Comparison of ENCODE assay signal across 16 cellular contexts in genomic region chr10:101645659-101646058, GRCh38.
"Had no signal": no experiment of that assay in that cellular context is flagged by ENCODE, and none has a peak within 500 bp of the region (broad histone marks: within the 10 kb centered on the region; RNA-seq: fewer than 3 reads in every experiment).

No MANE protein-coding gene starts in this region.

- H3K27me3 Mint-ChIP-seq: activated CD4-positive, alpha-beta memory T cell treated with anti-CD3 and anti-CD28 coated beads for 36 hours had no signal

- H3K27ac Mint-ChIP-seq: activated CD4-positive, alpha-beta memory T cell treated with anti-CD3 and anti-CD28 coated beads for 36 hours; nephron had no signal

- H3K4me1 Mint-ChIP-seq: nephron had no signal

- DNase-seq: activated CD4-positive, alpha-beta memory T cell treated with anti-CD3 and anti-CD28 coated beads for 36 hours; activated effector memory CD4-positive, alpha-beta T cell treated with Interleukin-2 at 50 U/mL for 16 hours; activated naive CD4-positive, alpha-beta T cell treated with anti-CD3 and anti-CD28 coated beads, Interleukin-2, amount 50 U/mL, for 16 hours; activated T-cell treated with anti-CD3 and anti-CD28 coated beads for 4 hours; cortex of kidney; effector CD4-positive, alpha-beta T cell; gastrocnemius medialis; mesendoderm; upper lobe of left lung; WERI-Rb-1 had no signal

- H3K9me3 Mint-ChIP-seq: activated CD4-positive, alpha-beta memory T cell treated with anti-CD3 and anti-CD28 coated beads for 36 hours; nephron had no signal

- ATAC-seq: gastrocnemius medialis had no signal

- H3K4me3 Mint-ChIP-seq: activated CD4-positive, alpha-beta memory T cell treated with anti-CD3 and anti-CD28 coated beads for 36 hours; nephron had no signal

- H3K9me3 ChIP-seq: ascending aorta, gastrocnemius medialis, heart left ventricle, sigmoid colon, SJSA1, thoracic aorta, upper lobe of left lung had no signal
